Comparison of ENCODE assay signal across 32 cellular contexts in genomic region chr7:92052159-92052558, GRCh38.
"Had no signal": no experiment of that assay in that cellular context is flagged by ENCODE, and none has a peak within 500 bp of the region (broad histone marks: within the 10 kb centered on the region; RNA-seq: fewer than 3 reads in every experiment).

No MANE protein-coding gene starts in this region.

- H3K27ac ChIP-seq: adrenal gland, body of pancreas, coronary artery, esophagus muscularis mucosa, foreskin keratinocyte had no signal

- H3K36me3 ChIP-seq: adrenal gland had no signal

- ATAC-seq: activated CD4-positive, alpha-beta T cell treated with anti-CD3 and anti-CD28 coated beads for 36 hours; activated CD8-positive, alpha-beta memory T cell treated with anti-CD3 and anti-CD28 coated beads, Interleukin-2, amount 10 ng/mL, durations not matched to agents 7 days and 5 days; activated CD8-positive, alpha-beta T cell treated with anti-CD3 and anti-CD28 coated beads, Interleukin-2, amount 10 ng/mL, durations not matched to agents 7 days and 5 days; activated naive CD8-positive, alpha-beta T cell treated with anti-CD3 and anti-CD28 coated beads, Interleukin-2, amount 50 U/mL, for 24 hours; activated T-cell treated with anti-CD3 and anti-CD28 coated beads, Interleukin-2, amount 50 U/mL, for 72 hours; activated T-helper 17 cell treated with anti-CD3 and anti-CD28 coated beads, Interleukin-2, amount 50 U/mL, for 72 hours; body of pancreas; effector memory CD8-positive, alpha-beta T cell; foreskin keratinocyte; gastrocnemius medialis had no signal

- DNase-seq: activated CD4-positive, alpha-beta memory T cell treated with anti-CD3 and anti-CD28 coated beads for 36 hours; activated CD4-positive, alpha-beta T cell treated with anti-CD3 and anti-CD28 coated beads for 36 hours; activated CD4-positive, alpha-beta T cell treated with anti-CD3 and anti-CD28 coated beads, Interleukin-2, amount 10 ng/mL, durations not matched to agents 24 days and 14 days; activated CD4-positive, CD25-positive, alpha-beta regulatory T cell; activated CD4-positive, CD25-positive, alpha-beta regulatory T cell treated with anti-CD3 and anti-CD28 coated beads, Interleukin-2, amount 50 U/mL, for 72 hours; activated CD8-positive, alpha-beta memory T cell treated with anti-CD3 and anti-CD28 coated beads, Interleukin-2, amount 10 ng/mL, durations not matched to agents 7 days and 5 days; activated CD8-positive, alpha-beta memory T cell treated with anti-CD3 and anti-CD28 coated beads, Interleukin-2, amount 50 U/mL, for 4 hours; activated CD8-positive, alpha-beta T cell treated with anti-CD3 and anti-CD28 coated beads, Interleukin-2, amount 10 ng/mL, durations not matched to agents 7 days and 5 days; activated effector memory CD4-positive, alpha-beta T cell treated with Interleukin-2 at 50 U/mL for 16 hours; activated gamma-delta T cell treated with Interleukin-2 at 50 U/mL for 16 hours; activated naive CD4-positive, alpha-beta T cell treated with Interleukin-2 at 50 U/mL for 16 hours; activated naive CD8-positive, alpha-beta T cell treated with anti-CD3 and anti-CD28 coated beads for 36 hours; activated naive CD8-positive, alpha-beta T cell treated with anti-CD3 and anti-CD28 coated beads, Interleukin-2, amount 50 U/mL, for 24 hours; activated T-cell treated with anti-CD3 and anti-CD28 coated beads, Interleukin-2, amount 50 U/mL, for 24 hours; activated T-cell treated with anti-CD3 and anti-CD28 coated beads, Interleukin-2, amount 50 U/mL, for 72 hours; adrenal gland; amygdala; aorta; body of pancreas; central memory CD4-positive, alpha-beta T cell; cerebellar nuclear complex; dermis blood vessel endothelial cell; effector CD4-positive, alpha-beta T cell; effector memory CD8-positive, alpha-beta T cell; erythroblast; foreskin keratinocyte; gastrocnemius medialis; glutamatergic neuron; T-helper 2 cell had no signal

- H3K4me3 ChIP-seq: adrenal gland, body of pancreas, coronary artery, esophagus muscularis mucosa, gastrocnemius medialis had no signal

- H3K9me3 ChIP-seq: adrenal gland, body of pancreas, esophagus muscularis mucosa, gastrocnemius medialis had no signal

- H3K27me3 ChIP-seq: adrenal gland, body of pancreas, esophagus muscularis mucosa, foreskin keratinocyte, gastrocnemius medialis had no signal
